In the genomic region with DNA sequence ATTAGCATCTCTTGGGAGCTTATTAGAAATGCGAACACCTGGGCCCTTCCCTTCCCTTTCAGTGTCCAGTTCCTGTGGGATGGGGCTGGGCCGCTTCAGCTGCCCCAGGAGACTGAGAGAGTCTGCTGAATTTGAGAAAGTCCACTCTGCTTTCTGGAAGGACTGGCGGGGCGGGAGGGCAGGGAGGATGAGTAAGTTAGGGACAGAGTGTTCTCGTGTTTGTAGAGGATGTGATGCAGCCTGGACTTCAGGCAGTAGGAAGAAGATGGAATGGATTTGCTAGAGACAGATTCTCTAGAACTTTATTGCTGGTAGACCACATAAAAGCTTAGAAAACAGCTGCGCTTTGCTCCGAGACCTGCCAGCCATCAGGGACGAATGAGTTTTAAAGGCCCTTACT, we compare ENCODE assay signal across 24 cellular contexts. TPM values are rescaled to one million over a fixed set of nuclear protein-coding genes. Genes with fewer than 3 reads are reported as not detected.
DNase-seq lines count a peak whose midpoint lies in the region; ATAC-seq and TF ChIP-seq lines count a peak whose summit lies in the region.
"Had no signal": no experiment of that assay in that cellular context is flagged by ENCODE, and none has a peak within 500 bp of the region (broad histone marks: within the 10 kb centered on the region; RNA-seq: fewer than 3 reads in every experiment).

No MANE protein-coding gene starts in this region.

- peak overlapping the region; percentile 52 for H3K27ac ChIP-seq in right cardiac atrium (ENCODE audit: low read length)
- H3K27ac ChIP-seq: neural progenitor cell had no signal

- POLR2A ChIA-PET in activated B cell treated with CpG ODN at 0.5 μM for 24 hours (lab: Charles Lee) = interaction anchor here (0.7 kb wide), 1 partner anchor 17 kb away, joined by 4 read pairs; no protein-coding TSS in a partner anchor

- H3K9me3 ChIP-seq in right cardiac atrium (ENCODE audit: control insufficient read depth, low read length) = no peaks in the 10 kb centered on the region
- no peaks in the 10 kb centered on the region for H3K9me3 ChIP-seq in skeletal muscle satellite cell (replicated peaks; ENCODE audit: low read length)

- H3K9ac ChIP-seq in skeletal muscle satellite cell (ENCODE audit: low read depth, low read length) = peak overlapping the region; percentile 58
- H3K9ac ChIP-seq: neural progenitor cell had no signal

- no peak overlapping the region for H3K4me3 ChIP-seq in right cardiac atrium (ENCODE audit: low read length)
- peak overlapping the region; percentile 39 for H3K4me3 ChIP-seq in skeletal muscle satellite cell (ENCODE audit: low read length)
- H3K4me3 ChIP-seq: K562, neural progenitor cell had no signal

- no peak overlapping the region for H3K4me3 Mint-ChIP-seq in activated B cell treated with CpG ODN at 0.5 μM for 24 hours
- H3K4me3 Mint-ChIP-seq: activated CD8-positive, alpha-beta T cell treated with anti-CD3 and anti-CD28 coated beads for 36 hours; activated T-cell treated with anti-CD3 and anti-CD28 coated beads, Interleukin-2, amount 50 U/mL, for 24 hours; CD14-positive monocyte; neural progenitor cell; T-helper 2 cell treated with Interferon-gamma antibody and Interleukin-4, amounts not matched to agents 5 μg/mL and 100 μg/mL, for 36 hours had no signal

- CTCF ChIA-PET in activated B cell treated with CpG ODN at 0.5 μM for 24 hours (lab: Charles Lee) = no interaction called here

- H3K4me1 ChIP-seq in right cardiac atrium (ENCODE audit: control insufficient read depth, insufficient read depth, low read length) (no peaks in the 10 kb centered on the region), skeletal muscle satellite cell (ENCODE audit: control insufficient read depth, insufficient read depth, low read length) (peaks cover 17% of the 10 kb centered on the region)
- H3K4me1 ChIP-seq: neural progenitor cell had no signal

- H3K36me3 ChIP-seq in skeletal muscle satellite cell (ENCODE audit: insufficient read depth, low read length) = peaks cover 35% of the 10 kb centered on the region

- peak overlapping the region; percentile 22 for H3K27ac Mint-ChIP-seq in activated B cell treated with CpG ODN at 0.5 μM for 24 hours
- H3K27ac Mint-ChIP-seq: activated CD8-positive, alpha-beta T cell treated with anti-CD3 and anti-CD28 coated beads for 36 hours; activated T-cell treated with anti-CD3 and anti-CD28 coated beads, Interleukin-2, amount 50 U/mL, for 24 hours; T-helper 2 cell treated with Interferon-gamma antibody and Interleukin-4, amounts not matched to agents 5 μg/mL and 100 μg/mL, for 36 hours had no signal

- 68% methylated on average over 8 of the region's 8 CpGs for WGBS in right cardiac atrium

- peaks cover 33% of the 10 kb centered on the region for H3K36me3 Mint-ChIP-seq in activated B cell treated with CpG ODN at 0.5 μM for 24 hours (ENCODE audit: low read depth)

- H3K9me3 Mint-ChIP-seq in activated B cell treated with CpG ODN at 0.5 μM for 24 hours = no peaks in the 10 kb centered on the region
- H3K9me3 Mint-ChIP-seq: T-helper 2 cell treated with Interferon-gamma antibody and Interleukin-4, amounts not matched to agents 5 μg/mL and 100 μg/mL, for 36 hours had no signal

- intact Hi-C loops in Right ventricle myocardium inferior (cut with DNase I) = no loop called here
- intact Hi-C loops in Right ventricle myocardium superior (cut with DNase I) = no loop called here
- intact Hi-C loops in activated B cell treated with CpG ODN at 0.5 μM for 24 hours (cut with micrococcal nuclease) = no loop called here
- intact Hi-C loops in right cardiac atrium (cut with DNase I) = no loop called here

- DNase-seq in Right ventricle myocardium inferior (ENCODE audit: missing footprints) = peak; percentile 67
- no peak for DNase-seq in Right ventricle myocardium superior
- no peak for DNase-seq in activated B cell treated with CpG ODN at 0.5 μM for 24 hours
- no peak for DNase-seq in right cardiac atrium
- no peak for DNase-seq in RPMI8226
- no peak for DNase-seq in inferior parietal cortex (ENCODE audit: extremely low spot score)
- no peak for DNase-seq in NOMO-1 treated with dmso at 0.1 percent for 144 hours (lab: John Stamatoyannopoulos, UW; ENCODE audit: unreplicated experiment)
- DNase-seq: activated CD8-positive, alpha-beta T cell treated with anti-CD3 and anti-CD28 coated beads for 36 hours; activated naive CD4-positive, alpha-beta T cell; activated T-cell treated with anti-CD3 and anti-CD28 coated beads, Interleukin-2, amount 50 U/mL, for 24 hours; amniotic stem cell; central memory CD4-positive, alpha-beta T cell; erythroblast; midbrain; NCI-H187; NCI-H2227 treated with DMSO at 0.1 percent for 48 hours; NCI-H774; PC-3; stimulated activated CD4-positive, alpha-beta T cell treated with anti-CD3 and anti-CD28 coated beads, Interleukin-12 subunit alpha, Interleukin-12 subunit beta, amount 100 ng/mL, for 4 hours had no signal

- peak; percentile 65 for ATAC-seq in Right ventricle myocardium inferior
- ATAC-seq in Right ventricle myocardium superior (ENCODE audit: poor library complexity) = no peak
- no peak for ATAC-seq in activated B cell treated with CpG ODN at 0.5 μM for 24 hours (ENCODE audit: low read depth)
- ATAC-seq in right cardiac atrium = no peak
- ATAC-seq: activated CD8-positive, alpha-beta T cell treated with anti-CD3 and anti-CD28 coated beads for 36 hours; K562; PC-3 had no signal

- no peaks in the 10 kb centered on the region for H3K27me3 Mint-ChIP-seq in activated B cell treated with CpG ODN at 0.5 μM for 24 hours
- H3K27me3 Mint-ChIP-seq: activated CD8-positive, alpha-beta T cell treated with anti-CD3 and anti-CD28 coated beads for 36 hours; activated T-cell treated with anti-CD3 and anti-CD28 coated beads, Interleukin-2, amount 50 U/mL, for 24 hours had no signal

- H3K4me2 ChIP-seq in skeletal muscle satellite cell (ENCODE audit: low read length) = peak overlapping the region; percentile 74
- H3K4me2 ChIP-seq: neural progenitor cell had no signal

- H3K27me3 ChIP-seq in right cardiac atrium (ENCODE audit: control insufficient read depth, insufficient read depth) (no peaks in the 10 kb centered on the region), skeletal muscle satellite cell (ENCODE audit: control insufficient read depth, insufficient read depth, low read length) (no peaks in the 10 kb centered on the region)
- H3K27me3 ChIP-seq: neural progenitor cell had no signal

- TF ChIP-seq CTCF in activated B cell treated with CpG ODN at 0.5 μM for 24 hours (IDR thresholded peaks at IDR 0.05) = no peak

- H3K4me1 Mint-ChIP-seq in activated B cell treated with CpG ODN at 0.5 μM for 24 hours = peaks cover 35% of the 10 kb centered on the region

RNA-seq across cellular contexts. Expression of a gene that starts 1.1 kb away (rescaled TPM):
- total RNA-seq in Right ventricle myocardium inferior (94.9 TPM), Right ventricle myocardium superior (98.2 TPM), activated B cell treated with CpG ODN at 0.5 μM for 24 hours (52.7 and 63.0 TPM in 2 replicates), right cardiac atrium (100 to 1,000 TPM; 166 to 228 (median 174) TPM)
- 14.7 TPM for polyA plus RNA-seq in right cardiac atrium
- total RNA-seq in skeletal muscle satellite cell (2012; rRNA removed) = 66.8 and 82.1 TPM in 2 replicates
